20 cellular contexts compared by ENCODE assay signal in genomic region chr3:12449889-12450682, GRCh38. TPM values are rescaled to one million over a fixed set of nuclear protein-coding genes. Genes with fewer than 3 reads are reported as not detected.
DNase-seq lines count a peak whose midpoint lies in the region; ATAC-seq and TF ChIP-seq lines count a peak whose summit lies in the region.
"Had no signal": no experiment of that assay in that cellular context is flagged by ENCODE, and none has a peak within 500 bp of the region (broad histone marks: within the 10 kb centered on the region; RNA-seq: fewer than 3 reads in every experiment).

No MANE protein-coding gene starts in this region.

- no peak overlapping the region for H3K27ac ChIP-seq in RWPE2 (ENCODE audit: poor library complexity, severe bottlenecking)
- no peak overlapping the region for H3K27ac ChIP-seq in CD4-positive, alpha-beta T cell (ENCODE audit: low read depth, low read length)
- H3K27ac ChIP-seq: lower lobe of right lung had no signal

- H3K27me3 Mint-ChIP-seq in progenitor cell of endocrine pancreas: no peaks in the 10 kb centered on the region
- H3K27me3 Mint-ChIP-seq in CD4-positive, alpha-beta T cell: no peaks in the 10 kb centered on the region

- intact Hi-C loops in CD4-positive, alpha-beta T cell (cut with DNase I, micrococcal nuclease): loop anchor here in 1 of 2 experiments (5.0 kb wide), 1 partner anchor 138 kb away; no protein-coding TSS in a partner anchor

- H3K27ac Mint-ChIP-seq in progenitor cell of endocrine pancreas: peak overlapping the region; percentile 40
- H3K27ac Mint-ChIP-seq in CD4-positive, alpha-beta T cell: no peak overlapping the region
- H3K27ac Mint-ChIP-seq: activated CD8-positive, alpha-beta T cell treated with anti-CD3 and anti-CD28 coated beads, Interleukin-2, amount 10 ng/mL, durations not matched to agents 7 days and 5 days; T-cell; type B pancreatic cell had no signal

- no peaks in the 10 kb centered on the region for H3K27me3 ChIP-seq in RWPE2 (ENCODE audit: insufficient read depth, poor library complexity, severe bottlenecking)
- H3K27me3 ChIP-seq in CD4-positive, alpha-beta T cell (ENCODE audit: control insufficient read depth, insufficient read depth, low read length): no peaks in the 10 kb centered on the region

- no peak overlapping the region for H3K4me3 ChIP-seq in RWPE2 (ENCODE audit: severe bottlenecking)
- H3K4me3 ChIP-seq in foreskin fibroblast (ENCODE audit: low read depth in 1 of 2, low read length in 2 of 2): no peak overlapping the region
- H3K4me3 ChIP-seq: lower lobe of right lung had no signal

- peaks cover 10% of the 10 kb centered on the region for H3K4me1 Mint-ChIP-seq in progenitor cell of endocrine pancreas (ENCODE audit: low read depth)
- no peaks in the 10 kb centered on the region for H3K4me1 Mint-ChIP-seq in CD4-positive, alpha-beta T cell (ENCODE audit: low read depth)
- H3K4me1 Mint-ChIP-seq: neural crest cell, T-cell had no signal

- no peak overlapping the region for H3K4me3 Mint-ChIP-seq in progenitor cell of endocrine pancreas (ENCODE audit: low read depth)
- no peak overlapping the region for H3K4me3 Mint-ChIP-seq in CD4-positive, alpha-beta T cell
- H3K4me3 Mint-ChIP-seq: activated CD8-positive, alpha-beta T cell treated with anti-CD3 and anti-CD28 coated beads, Interleukin-2, amount 10 ng/mL, durations not matched to agents 7 days and 5 days; neural crest cell; T-cell; type B pancreatic cell had no signal

- TF ChIP-seq RAD21 in Ishikawa (IDR thresholded peaks at IDR 0.05; ENCODE audit: low read depth): no peak

- H3K4me1 ChIP-seq in RWPE2 (ENCODE audit: insufficient read depth, poor library complexity, severe bottlenecking): peaks cover 17% of the 10 kb centered on the region
- H3K4me1 ChIP-seq: lower lobe of right lung had no signal

- peak; percentile 35 for DNase-seq in NCI-H2107 treated with DMSO at 0.1 percent for 48 hours (lab: John Stamatoyannopoulos, UW; ENCODE audit: unreplicated experiment)
- no peak for DNase-seq in NCI-H2107 (lab: John Stamatoyannopoulos, UW)
- DNase-seq in RWPE2 (ENCODE audit: low spot score): peak; percentile 27
- DNase-seq in progenitor cell of endocrine pancreas (ENCODE audit: low spot score, unreplicated experiment): no peak
- DNase-seq in CD4-positive, alpha-beta T cell: no peak
- DNase-seq in foreskin fibroblast: no peak
- DNase-seq: activated CD4-positive, CD25-positive, alpha-beta regulatory T cell treated with anti-CD3 and anti-CD28 coated beads, Interleukin-2, amount 50 U/mL, for 72 hours; activated CD8-positive, alpha-beta T cell treated with anti-CD3 and anti-CD28 coated beads, Interleukin-2, amount 10 ng/mL, durations not matched to agents 7 days and 5 days; activated T-cell treated with anti-CD3 and anti-CD28 coated beads for 4 hours; GDM1; Kasumi-1; lower lobe of right lung; NCI-H1092; NCI-H2171 treated with DMSO at 0.1 percent for 48 hours; SHP77 treated with DMSO at 0.1 percent for 48 hours; T-cell had no signal

- CTCF ChIA-PET in CD4-positive, alpha-beta T cell (lab: Charles Lee): no interaction called here

- no peaks in the 10 kb centered on the region for H3K9me3 ChIP-seq in RWPE2 (ENCODE audit: severe bottlenecking)
- no peaks in the 10 kb centered on the region for H3K9me3 ChIP-seq in CD4-positive, alpha-beta T cell (ENCODE audit: control insufficient read depth, low read length)
- H3K9me3 ChIP-seq: lower lobe of right lung had no signal

- TF ChIP-seq CTCF in RWPE2 (IDR thresholded peaks at IDR 0.05; ENCODE audit: poor library complexity, severe bottlenecking): no peak
- TF ChIP-seq CTCF in progenitor cell of endocrine pancreas (IDR thresholded peaks at IDR 0.05; ENCODE audit: unreplicated experiment): no peak
- no peak for TF ChIP-seq CTCF in CD4-positive, alpha-beta T cell (IDR thresholded peaks at IDR 0.05)
- TF ChIP-seq CTCF in foreskin fibroblast (IDR thresholded peaks at IDR 0.05; ENCODE audit: low read depth, low read length): no peak

- no peaks in the 10 kb centered on the region for H3K36me3 Mint-ChIP-seq in progenitor cell of endocrine pancreas (ENCODE audit: insufficient read depth)
- no peaks in the 10 kb centered on the region for H3K36me3 Mint-ChIP-seq in CD4-positive, alpha-beta T cell (ENCODE audit: low read depth)
- H3K36me3 Mint-ChIP-seq: T-cell, type B pancreatic cell had no signal

- no peak for ATAC-seq in RWPE2 (ENCODE audit: low read depth)
- ATAC-seq in CD4-positive, alpha-beta T cell (ENCODE audit: poor library complexity): no peak
- no peak for ATAC-seq in HG03095 (IDR thresholded peaks at IDR 0.05; ENCODE audit: unreplicated experiment)
- ATAC-seq: activated CD8-positive, alpha-beta T cell treated with anti-CD3 and anti-CD28 coated beads, Interleukin-2, amount 10 ng/mL, durations not matched to agents 7 days and 5 days; lower lobe of right lung; T-cell had no signal

- TF ChIP-seq EP300 in Ishikawa (IDR thresholded peaks at IDR 0.05; ENCODE audit: borderline replicate concordance): no peak

- no peaks in the 10 kb centered on the region for H3K36me3 ChIP-seq in RWPE2 (ENCODE audit: low read depth)
- H3K36me3 ChIP-seq: lower lobe of right lung had no signal

- POLR2A ChIA-PET in CD4-positive, alpha-beta T cell (lab: Charles Lee): no interaction called here

- H3K9me3 Mint-ChIP-seq in progenitor cell of endocrine pancreas (ENCODE audit: low read depth): no peaks in the 10 kb centered on the region
- no peaks in the 10 kb centered on the region for H3K9me3 Mint-ChIP-seq in CD4-positive, alpha-beta T cell
- H3K9me3 Mint-ChIP-seq: neural crest cell, T-cell, type B pancreatic cell had no signal

TF ChIP-seq in Ishikawa, 13 proteins besides CTCF, POLR2A, EP300 and RAD21:
- TF ChIP-seq MAX (IDR thresholded peaks at IDR 0.05) (no peak), USF1 (IDR thresholded peaks at IDR 0.05) (peak; percentile 82)

RNA-seq across cellular contexts. Expression of gene TSEN2, which starts 34.2 kb away (rescaled TPM):
- 33.3 and 33.7 TPM in 2 replicates for total RNA-seq in progenitor cell of endocrine pancreas
- 1 to 10 TPM; 8.0 to 8.2 TPM for total RNA-seq in CD4-positive, alpha-beta T cell

Comparison
In these comparisons a context has a peak if more than half of its experiments do, and no peak if none do; other contexts are left out.
1. DNase-seq: peak in NCI-H2107 treated with DMSO at 0.1 percent for 48 hours (single experiment) and RWPE2 (single experiment); none in NCI-H2107 (single experiment), progenitor cell of endocrine pancreas (single experiment), CD4-positive, alpha-beta T cell (0 of 10) and foreskin fibroblast (0 of 2).